ENCODE assay signal across 30 cellular contexts in the genomic region with DNA sequence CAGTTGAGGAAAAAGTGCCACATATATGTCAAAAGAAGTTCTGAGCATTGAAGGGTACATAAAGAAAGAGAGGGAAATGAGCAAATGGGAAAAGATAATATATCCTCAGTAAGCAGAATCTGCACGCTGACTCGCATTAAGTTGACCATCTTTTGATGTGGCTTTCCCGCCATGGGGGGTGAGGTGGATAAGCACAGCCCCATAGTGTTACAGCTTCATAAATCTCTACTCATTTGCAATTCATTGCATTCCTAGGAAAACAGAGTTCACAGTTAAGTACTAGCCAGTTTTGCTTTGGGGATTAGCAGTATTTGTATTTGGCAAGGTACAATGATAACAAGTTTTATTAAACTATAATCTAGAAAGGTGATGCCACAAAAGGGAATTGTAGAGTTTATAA.
"Had no signal": no experiment of that assay in that cellular context is flagged by ENCODE, and none has a peak within 500 bp of the region (broad histone marks: within the 10 kb centered on the region; RNA-seq: fewer than 3 reads in every experiment).

No MANE protein-coding gene starts in this region.

- H3K9me3 Mint-ChIP-seq: activated naive CD4-positive, alpha-beta T cell treated with anti-CD3 and anti-CD28 coated beads, Interleukin-2, amount 50 U/mL, for 24 hours; natural killer cell treated with Interleukin-12 subunit alpha and Interleukin-12 subunit beta and Interleukin-15 and Interleukin-18, amount 100 ng/mL, for 72 hours; stimulated activated naive B cell treated with anti-CD40 and anti-IgM and Interleukin-4, amounts not matched to agents 10 μg/mL and 1 μg/mL and 100 μg/mL, for 72 hours had no signal

- H3K27ac Mint-ChIP-seq: activated CD4-positive, alpha-beta memory T cell treated with anti-CD3 and anti-CD28 coated beads, Interleukin-2, amount 10 ng/mL, durations not matched to agents 7 days and 5 days; activated CD4-positive, alpha-beta T cell treated with anti-CD3 and anti-CD28 coated beads, Interleukin-2, amount 10 ng/mL, durations not matched to agents 24 days and 14 days; activated naive CD4-positive, alpha-beta T cell treated with anti-CD3 and anti-CD28 coated beads, Interleukin-2, amount 50 U/mL, for 24 hours; activated naive CD8-positive, alpha-beta T cell treated with anti-CD3 and anti-CD28 coated beads, Interleukin-2, amount 50 U/mL, for 24 hours; activated T-helper 17 cell treated with anti-CD3 and anti-CD28 coated beads, Interleukin-2, amount 50 U/mL, for 72 hours; natural killer cell treated with Interleukin-12 subunit alpha and Interleukin-12 subunit beta and Interleukin-15 and Interleukin-18, amount 100 ng/mL, for 72 hours; stimulated activated naive B cell treated with anti-CD40 and anti-IgM and Interleukin-4, amounts not matched to agents 10 μg/mL and 1 μg/mL and 100 μg/mL, for 72 hours; T-helper 17 cell had no signal

- H3K9me3 ChIP-seq: body of pancreas, left ventricle myocardium inferior, mucosa of descending colon, ovary, prostate gland, sigmoid colon, stomach, thyroid gland, upper lobe of left lung had no signal

- H3K4me1 Mint-ChIP-seq: activated CD4-positive, alpha-beta memory T cell treated with anti-CD3 and anti-CD28 coated beads, Interleukin-2, amount 10 ng/mL, durations not matched to agents 7 days and 5 days; activated CD4-positive, alpha-beta T cell treated with anti-CD3 and anti-CD28 coated beads, Interleukin-2, amount 10 ng/mL, durations not matched to agents 24 days and 14 days; activated naive CD4-positive, alpha-beta T cell treated with anti-CD3 and anti-CD28 coated beads, Interleukin-2, amount 50 U/mL, for 24 hours; activated naive CD8-positive, alpha-beta T cell treated with anti-CD3 and anti-CD28 coated beads, Interleukin-2, amount 50 U/mL, for 24 hours; activated T-helper 17 cell treated with anti-CD3 and anti-CD28 coated beads, Interleukin-2, amount 50 U/mL, for 72 hours; stimulated activated naive B cell treated with anti-CD40 and anti-IgM and Interleukin-4, amounts not matched to agents 10 μg/mL and 1 μg/mL and 100 μg/mL, for 72 hours; T-helper 17 cell had no signal

- H3K36me3 Mint-ChIP-seq: activated naive CD4-positive, alpha-beta T cell treated with anti-CD3 and anti-CD28 coated beads, Interleukin-2, amount 50 U/mL, for 24 hours; natural killer cell treated with Interleukin-12 subunit alpha and Interleukin-12 subunit beta and Interleukin-15 and Interleukin-18, amount 100 ng/mL, for 72 hours; stimulated activated naive B cell treated with anti-CD40 and anti-IgM and Interleukin-4, amounts not matched to agents 10 μg/mL and 1 μg/mL and 100 μg/mL, for 72 hours had no signal

- H3K27me3 ChIP-seq: body of pancreas, cardiac muscle cell, dorsolateral prefrontal cortex, ovary, sigmoid colon, stomach, thyroid gland, upper lobe of left lung had no signal

- ATAC-seq: activated naive CD8-positive, alpha-beta T cell treated with anti-CD3 and anti-CD28 coated beads, Interleukin-2, amount 50 U/mL, for 24 hours; activated T-cell treated with anti-CD3 and anti-CD28 coated beads, Interleukin-2, amount 50 U/mL, for 4 hours; activated T-helper 17 cell treated with anti-CD3 and anti-CD28 coated beads, Interleukin-2, amount 50 U/mL, for 72 hours; body of pancreas; mucosa of descending colon; natural killer cell treated with Interleukin-12 subunit alpha and Interleukin-12 subunit beta and Interleukin-15 and Interleukin-18, amount 100 ng/mL, for 72 hours; stimulated activated naive B cell treated with anti-CD40 and anti-IgM and Interleukin-4, amounts not matched to agents 10 μg/mL and 1 μg/mL and 100 μg/mL, for 72 hours; T-helper 17 cell had no signal

- H3K36me3 ChIP-seq: cardiac muscle cell, left ventricle myocardium inferior, ovary, prostate gland, sigmoid colon, stomach, thyroid gland, upper lobe of left lung had no signal

- H3K27ac ChIP-seq: body of pancreas, cardiac muscle cell, coronary artery, dorsolateral prefrontal cortex, left ventricle myocardium inferior, ovary, prostate gland, sigmoid colon, stomach, thyroid gland, upper lobe of left lung had no signal

- H3K4me3 ChIP-seq: body of pancreas, cardiac muscle cell, coronary artery, dorsolateral prefrontal cortex, left ventricle myocardium inferior, lung, mucosa of descending colon, ovary, prostate gland, sigmoid colon, stomach, thyroid gland, upper lobe of left lung had no signal

- H3K4me1 ChIP-seq: body of pancreas, left ventricle myocardium inferior, prostate gland, sigmoid colon, stomach, thyroid gland, upper lobe of left lung had no signal

- DNase-seq: activated CD4-positive, alpha-beta memory T cell treated with anti-CD3 and anti-CD28 coated beads, Interleukin-2, amount 10 ng/mL, durations not matched to agents 7 days and 5 days; activated CD4-positive, alpha-beta T cell treated with anti-CD3 and anti-CD28 coated beads, Interleukin-2, amount 10 ng/mL, durations not matched to agents 24 days and 14 days; activated CD4-positive, CD25-positive, alpha-beta regulatory T cell treated with anti-CD3 and anti-CD28 coated beads, Interleukin-2, amount 50 U/mL, for 72 hours; activated gamma-delta T cell treated with Interleukin-2 at 50 U/mL for 16 hours; activated naive CD8-positive, alpha-beta T cell treated with anti-CD3 and anti-CD28 coated beads, Interleukin-2, amount 50 U/mL, for 24 hours; activated T-cell treated with anti-CD3 and anti-CD28 coated beads, Interleukin-2, amount 50 U/mL, for 4 hours; amygdala; body of pancreas; cerebellar nuclear complex; dorsolateral prefrontal cortex; effector memory CD4-positive, alpha-beta T cell; left ventricle myocardium inferior; mucosa of descending colon; ovary; sigmoid colon; small intestine; stimulated activated CD4-positive, alpha-beta T cell treated with anti-CD3 and anti-CD28 coated beads, Interleukin-1b, Interleukin-23, amount 100 ng/mL, for 48 hours; stimulated activated naive B cell treated with anti-CD40 and anti-IgM and Interleukin-4, amounts not matched to agents 10 μg/mL and 1 μg/mL and 100 μg/mL, for 72 hours; stomach; T-helper 17 cell; T1000; thyroid gland; upper lobe of left lung had no signal

- H3K4me3 Mint-ChIP-seq: activated CD4-positive, alpha-beta memory T cell treated with anti-CD3 and anti-CD28 coated beads, Interleukin-2, amount 10 ng/mL, durations not matched to agents 7 days and 5 days; activated CD4-positive, alpha-beta T cell treated with anti-CD3 and anti-CD28 coated beads, Interleukin-2, amount 10 ng/mL, durations not matched to agents 24 days and 14 days; activated naive CD4-positive, alpha-beta T cell treated with anti-CD3 and anti-CD28 coated beads, Interleukin-2, amount 50 U/mL, for 24 hours; activated naive CD8-positive, alpha-beta T cell treated with anti-CD3 and anti-CD28 coated beads, Interleukin-2, amount 50 U/mL, for 24 hours; activated T-cell treated with anti-CD3 and anti-CD28 coated beads, Interleukin-2, amount 50 U/mL, for 4 hours; activated T-helper 17 cell treated with anti-CD3 and anti-CD28 coated beads, Interleukin-2, amount 50 U/mL, for 72 hours; natural killer cell treated with Interleukin-12 subunit alpha and Interleukin-12 subunit beta and Interleukin-15 and Interleukin-18, amount 100 ng/mL, for 72 hours; stimulated activated naive B cell treated with anti-CD40 and anti-IgM and Interleukin-4, amounts not matched to agents 10 μg/mL and 1 μg/mL and 100 μg/mL, for 72 hours; T-helper 17 cell had no signal

- H3K27me3 Mint-ChIP-seq: activated CD4-positive, alpha-beta memory T cell treated with anti-CD3 and anti-CD28 coated beads, Interleukin-2, amount 10 ng/mL, durations not matched to agents 7 days and 5 days; activated CD4-positive, alpha-beta T cell treated with anti-CD3 and anti-CD28 coated beads, Interleukin-2, amount 10 ng/mL, durations not matched to agents 24 days and 14 days; activated naive CD4-positive, alpha-beta T cell treated with anti-CD3 and anti-CD28 coated beads, Interleukin-2, amount 50 U/mL, for 24 hours; activated naive CD8-positive, alpha-beta T cell treated with anti-CD3 and anti-CD28 coated beads, Interleukin-2, amount 50 U/mL, for 24 hours; activated T-helper 17 cell treated with anti-CD3 and anti-CD28 coated beads, Interleukin-2, amount 50 U/mL, for 72 hours; natural killer cell treated with Interleukin-12 subunit alpha and Interleukin-12 subunit beta and Interleukin-15 and Interleukin-18, amount 100 ng/mL, for 72 hours; stimulated activated naive B cell treated with anti-CD40 and anti-IgM and Interleukin-4, amounts not matched to agents 10 μg/mL and 1 μg/mL and 100 μg/mL, for 72 hours; T-helper 17 cell had no signal
